Comparison of ENCODE assay signal across 8 cellular contexts in genomic region chr11:31369348-31370329, GRCh38. TPM values are rescaled to one million over a fixed set of nuclear protein-coding genes. Genes with fewer than 3 reads are reported as not detected.
DNase-seq lines count a peak whose midpoint lies in the region; ATAC-seq and TF ChIP-seq lines count a peak whose summit lies in the region.

A gene with protein sequence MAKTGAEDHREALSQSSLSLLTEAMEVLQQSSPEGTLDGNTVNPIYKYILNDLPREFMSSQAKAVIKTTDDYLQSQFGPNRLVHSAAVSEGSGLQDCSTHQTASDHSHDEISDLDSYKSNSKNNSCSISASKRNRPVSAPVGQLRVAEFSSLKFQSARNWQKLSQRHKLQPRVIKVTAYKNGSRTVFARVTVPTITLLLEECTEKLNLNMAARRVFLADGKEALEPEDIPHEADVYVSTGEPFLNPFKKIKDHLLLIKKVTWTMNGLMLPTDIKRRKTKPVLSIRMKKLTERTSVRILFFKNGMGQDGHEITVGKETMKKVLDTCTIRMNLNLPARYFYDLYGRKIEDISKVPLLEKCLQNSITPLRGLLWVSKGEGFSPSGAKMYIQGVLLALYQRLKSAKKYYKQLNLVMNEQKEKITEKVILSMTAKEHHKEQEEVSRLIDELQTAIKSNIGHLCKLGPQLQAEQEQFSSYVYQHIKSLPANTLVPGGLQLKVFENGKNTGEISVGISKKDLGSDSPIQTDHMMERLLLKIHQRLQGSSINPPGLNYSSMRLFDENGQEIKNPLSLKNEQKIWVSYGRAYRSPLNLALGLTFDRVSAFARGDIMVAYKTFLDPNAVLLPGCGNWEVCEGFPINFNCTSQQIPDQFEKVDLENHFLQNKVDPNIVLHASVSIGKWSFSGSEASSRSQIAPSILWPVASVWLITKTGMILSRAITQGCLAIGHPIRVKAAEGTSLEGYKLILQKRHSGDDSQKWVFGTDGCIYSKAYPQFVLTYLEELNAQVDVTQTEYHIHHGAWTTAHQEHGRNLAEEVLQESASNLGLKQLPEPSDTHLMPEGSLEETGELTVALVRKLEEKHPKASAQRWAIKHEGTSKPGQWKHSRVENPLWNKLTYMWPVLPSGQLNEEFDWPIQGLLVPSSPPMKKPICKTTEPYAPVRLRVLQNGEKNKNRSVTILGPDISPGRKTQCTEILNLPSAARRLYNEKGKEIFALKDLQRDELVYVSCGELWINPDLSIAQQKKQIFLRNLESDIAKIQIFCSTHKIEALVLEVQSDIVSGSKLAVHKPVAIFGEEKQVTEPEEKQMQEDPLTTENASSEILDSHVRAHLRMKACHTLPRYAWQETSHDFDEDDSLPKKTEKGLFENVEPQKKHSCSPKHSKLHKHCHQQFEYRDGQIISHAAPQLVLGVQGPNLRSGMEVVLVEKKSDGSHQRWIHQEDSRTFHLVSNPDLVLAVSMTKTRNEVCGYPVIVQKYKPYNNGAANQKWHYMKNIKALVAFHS (N-terminal part only) (minus strand): TSS chr11:31369739. CDS start chr11:31328280, 41,459 bp downstream.
A gene with protein sequence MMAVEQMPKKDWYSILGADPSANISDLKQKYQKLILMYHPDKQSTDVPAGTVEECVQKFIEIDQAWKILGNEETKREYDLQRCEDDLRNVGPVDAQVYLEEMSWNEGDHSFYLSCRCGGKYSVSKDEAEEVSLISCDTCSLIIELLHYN (plus strand): TSS chr11:31369860. CDS start chr11:31370749, 889 bp downstream.

- no peaks in the 10 kb centered on the region for H3K27me3 ChIP-seq in ovary
- no peaks in the 10 kb centered on the region for H3K27me3 ChIP-seq in tibial artery

- TF ChIP-seq CTCF in GM12864 (IDR thresholded peaks at IDR 0.05; ENCODE audit: low read depth, low read length, missing control alignments) (no peak), ovary (IDR thresholded peaks at IDR 0.05) (no peak), tibial artery (IDR thresholded peaks at IDR 0.05) (no peak)

- TF ChIP-seq EP300 in ovary (IDR thresholded peaks at IDR 0.05): no peak

- intact Hi-C loops in Right ventricle myocardium superior (cut with DNase I) (no loop called here), ovary (cut with DNase I) (no loop called here), tibial artery (cut with DNase I; ENCODE audit: low total_unique reads) (no loop called here)

- H3K4me1 ChIP-seq in ovary (ENCODE audit: insufficient read depth): no peaks in the 10 kb centered on the region
- H3K4me1 ChIP-seq in tibial artery: peaks cover 0 to 13% (median 10%) of the 10 kb centered on the region in 4 donors

- H3K9me3 ChIP-seq in ovary (no peaks in the 10 kb centered on the region), tibial artery (no peaks in the 10 kb centered on the region)

- H3K36me3 ChIP-seq in ovary: no peaks in the 10 kb centered on the region
- no peaks in the 10 kb centered on the region for H3K36me3 ChIP-seq in tibial artery

- H3K27ac ChIP-seq in ovary (peak within 1 kb of the TSS; percentile 3 to 47), tibial artery (peak within 1 kb of the TSS; percentile 72 to 82)

- H3K4me3 Mint-ChIP-seq in activated naive CD8-positive, alpha-beta T cell treated with anti-CD3 and anti-CD28 coated beads, Interleukin-2, amount 10 ng/mL, durations not matched to agents 7 days and 5 days: peak within 1 kb of the TSS; percentile 98

- no peaks in the 10 kb centered on the region for H3K27me3 Mint-ChIP-seq in activated naive CD8-positive, alpha-beta T cell treated with anti-CD3 and anti-CD28 coated beads, Interleukin-2, amount 10 ng/mL, durations not matched to agents 7 days and 5 days

- 0 to 1% (median 1%) methylated on average over 53 of the region's 53 CpGs for WGBS in ovary, 3 donors

- peak within 1 kb of the TSS; percentile 72 for H3K4me3 ChIP-seq in GM12864 (ENCODE audit: low read depth, low read length)
- H3K4me3 ChIP-seq in ovary: peak within 1 kb of the TSS; percentile 66
- H3K4me3 ChIP-seq in tibial artery: peak within 1 kb of the TSS; percentile 67 to 73

- ATAC-seq in HG02678 (IDR thresholded peaks at IDR 0.05; ENCODE audit: unreplicated experiment) (peak; percentile 98), Right ventricle myocardium superior (ENCODE audit: poor library complexity) (peak; percentile 100)
- ATAC-seq in activated naive CD8-positive, alpha-beta T cell treated with anti-CD3 and anti-CD28 coated beads, Interleukin-2, amount 10 ng/mL, durations not matched to agents 7 days and 5 days (ENCODE audit: low read depth): peak; percentile 97

- H3K9me3 Mint-ChIP-seq in activated naive CD8-positive, alpha-beta T cell treated with anti-CD3 and anti-CD28 coated beads, Interleukin-2, amount 10 ng/mL, durations not matched to agents 7 days and 5 days: no peaks in the 10 kb centered on the region

- POLR2A ChIA-PET in activated naive CD8-positive, alpha-beta T cell treated with anti-CD3 and anti-CD28 coated beads, Interleukin-2, amount 10 ng/mL, durations not matched to agents 7 days and 5 days (lab: Charles Lee): no interaction called here

- peaks cover 27% of the 10 kb centered on the region for H3K4me1 Mint-ChIP-seq in activated naive CD8-positive, alpha-beta T cell treated with anti-CD3 and anti-CD28 coated beads, Interleukin-2, amount 10 ng/mL, durations not matched to agents 7 days and 5 days

- DNase-seq in GM12864 (ENCODE audit: low read depth): peak; percentile 87
- peak; percentile 94 for DNase-seq in NCI-H1105 treated with DMSO at 0.1 percent for 48 hours (lab: John Stamatoyannopoulos, UW)
- peak; percentile 87 for DNase-seq in SKM-1 treated with dmso at 0.1 percent for 144 hours (lab: John Stamatoyannopoulos, UW; ENCODE audit: unreplicated experiment)
- peak; percentile 89 for DNase-seq in activated naive CD8-positive, alpha-beta T cell treated with anti-CD3 and anti-CD28 coated beads, Interleukin-2, amount 10 ng/mL, durations not matched to agents 7 days and 5 days
- peak; percentile 95 for DNase-seq in Right ventricle myocardium superior
- DNase-seq in ovary: peak; percentile 86 to 93 (median 92)
- peak; percentile 87 to 92 for DNase-seq in tibial artery

- peaks cover 13% of the 10 kb centered on the region for H3K36me3 Mint-ChIP-seq in activated naive CD8-positive, alpha-beta T cell treated with anti-CD3 and anti-CD28 coated beads, Interleukin-2, amount 10 ng/mL, durations not matched to agents 7 days and 5 days

- no peak for TF ChIP-seq POLR2A in ovary (IDR thresholded peaks at IDR 0.05)

- H3K27ac Mint-ChIP-seq in activated naive CD8-positive, alpha-beta T cell treated with anti-CD3 and anti-CD28 coated beads, Interleukin-2, amount 10 ng/mL, durations not matched to agents 7 days and 5 days: peak within 1 kb of the TSS; percentile 94

RNA-seq across cellular contexts. Expression of the first gene that starts in this region (rescaled TPM):
- total RNA-seq in activated naive CD8-positive, alpha-beta T cell treated with anti-CD3 and anti-CD28 coated beads, Interleukin-2, amount 10 ng/mL, durations not matched to agents 7 days and 5 days: not detected
- total RNA-seq in Right ventricle myocardium superior: 0.11 TPM
- total RNA-seq in ovary: 10 to 100 TPM in 1 of 7 donors, 1 to 10 TPM in 5, under 1 TPM in 1; 0.81 to 18.4 (median 1.7) TPM
- polyA plus RNA-seq in ovary: under 1 TPM; 0.16 to 0.27 TPM

RNA-seq across cellular contexts. Expression of the second gene that starts in this region (rescaled TPM):
- 10 to 100 TPM; 17.8 to 21.3 TPM for total RNA-seq in activated naive CD8-positive, alpha-beta T cell treated with anti-CD3 and anti-CD28 coated beads, Interleukin-2, amount 10 ng/mL, durations not matched to agents 7 days and 5 days
- total RNA-seq in Right ventricle myocardium superior: 16.6 TPM
- 10 to 100 TPM in 5 of 7 donors, 1 to 10 TPM in 2; 8.3 to 15.2 (median 10.9) TPM for total RNA-seq in ovary
- polyA plus RNA-seq in ovary: 10 to 100 TPM in 1 of 2 donors, 1 to 10 TPM in 1; 5.3 to 10.4 TPM

Comparison
In these comparisons a context has a peak if more than half of its experiments do, and no peak if none do; other contexts are left out.
1. Peak in every context shown above with its lines: DNase-seq, ATAC-seq, H3K4me3 ChIP-seq and H3K27ac ChIP-seq.